ENCODE assay signal across 1 cellular context in genomic region chr18:58947136-58947732, GRCh38.
TF ChIP-seq lines count a peak whose summit lies in the region.

No MANE protein-coding gene starts in this region.

TF ChIP-seq in H1, 55 proteins besides CTCF, POLR2A, EP300 and RAD21 (continued from another document):
- TF ChIP-seq E2F6 (IDR thresholded peaks at IDR 0.05), result no peak
- TF ChIP-seq CBX8 (IDR thresholded peaks at IDR 0.05; ENCODE audit: borderline replicate concordance, low read depth, low read length), result no peak
TF ChIP-seq in H1: peak in this region for 0.
